13 cellular contexts compared by ENCODE assay signal in the genomic region with DNA sequence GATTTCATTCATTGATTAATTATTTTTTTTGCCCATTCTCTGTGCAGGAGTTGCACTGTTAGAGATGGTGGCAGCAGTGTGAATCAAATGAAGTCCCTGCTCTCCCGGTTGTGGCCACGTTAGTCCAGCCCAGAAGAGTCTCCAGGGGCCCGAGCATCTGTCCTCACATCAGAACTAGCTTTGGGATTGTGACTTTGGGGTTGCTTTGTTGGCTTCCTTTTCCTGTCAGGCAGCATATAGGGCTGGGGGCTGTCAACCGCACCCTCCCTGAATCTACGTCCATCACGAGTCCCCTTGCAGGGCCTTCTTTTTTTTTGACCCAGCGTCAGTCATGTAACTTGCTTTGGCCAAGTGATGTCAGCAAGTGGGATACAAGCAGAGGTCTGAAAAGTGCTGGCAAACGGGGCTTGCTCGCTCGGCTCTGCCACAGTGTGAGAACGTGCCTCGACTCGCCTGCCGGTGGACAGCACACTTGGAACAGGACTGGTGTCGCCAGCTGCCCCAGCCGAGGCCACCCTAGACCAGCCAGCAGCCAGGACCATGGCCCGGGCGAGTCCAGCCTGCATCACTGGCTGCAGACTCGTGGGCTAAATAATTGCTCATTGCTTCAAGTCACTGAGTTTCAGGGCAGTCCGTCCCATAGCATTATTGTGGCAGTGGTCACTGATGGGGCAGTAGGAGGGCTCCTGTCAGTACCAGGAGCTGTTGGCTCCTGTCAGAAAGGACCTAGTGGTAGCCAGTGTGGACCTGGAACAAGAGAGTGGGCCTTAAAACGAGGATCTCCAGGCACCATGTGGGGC.
DNase-seq lines count a peak whose midpoint lies in the region; ATAC-seq and TF ChIP-seq lines count a peak whose summit lies in the region.
"Had no signal": no experiment of that assay in that cellular context is flagged by ENCODE, and none has a peak within 500 bp of the region (broad histone marks: within the 10 kb centered on the region; RNA-seq: fewer than 3 reads in every experiment).

No MANE protein-coding gene starts in this region.

- H2AFZ ChIP-seq in IMR-90 (replicated peaks; ENCODE audit: low read length, poor library complexity) (no peak overlapping the region), mesenchymal stem cell (ENCODE audit: low read depth, low read length) (no peak overlapping the region)

- no peak for DNase-seq in IMR-90
- DNase-seq in mesenchymal stem cell: no peak
- DNase-seq in upper lobe of right lung: peak; percentile 54
- DNase-seq in MV-4-11 (lab: John Stamatoyannopoulos, UW): no peak
- DNase-seq in stimulated activated CD4-positive, alpha-beta T cell treated with anti-CD3 and anti-CD28 coated beads, Interleukin-1b, Interleukin-23, amount 100 ng/mL, for 48 hours: no peak
- DNase-seq: GOT3, KG1, NCI-H1105, NCI-H187 treated with DMSO at 0.1 percent for 48 hours, NCI-H774, SIG-M5 had no signal

- WGBS in IMR-90 (ENCODE audit: extremely low coverage in 2 of 2, insufficient read length in 1 of 2), 2 experiments: 91% methylated on average over 9 of the region's 21 CpGs; no CpG with 5 or more reads in 1 of the 2 experiments
- WGBS in mesenchymal stem cell: 90% methylated on average over 21 of the region's 21 CpGs

- no peak overlapping the region for H2BK5ac ChIP-seq in IMR-90 (ENCODE audit: low read depth, low read length, poor library complexity, severe bottlenecking)
- H2BK5ac ChIP-seq in mesenchymal stem cell (ENCODE audit: low read depth, low read length, poor library complexity, severe bottlenecking): no peak overlapping the region

- H3K27ac ChIP-seq in IMR-90 (ENCODE audit: insufficient read depth, low read length) (no peak overlapping the region), angular gyrus (ENCODE audit: low read depth, low read length) (peak overlapping the region; percentile 62), mesenchymal stem cell (ENCODE audit: low read length, poor library complexity, severe bottlenecking) (no peak overlapping the region), upper lobe of right lung (no peak overlapping the region)

- H2AK9ac ChIP-seq in IMR-90 (replicated peaks; ENCODE audit: low read depth, low read length, poor library complexity): no peak overlapping the region

- peak overlapping the region in 1 of 2 experiments; percentile 8 for H2BK12ac ChIP-seq in mesenchymal stem cell (ENCODE audit: low read length in 2 of 2)

- H3K79me1 ChIP-seq in IMR-90 (ENCODE audit: low read depth in 1 of 2, low read length in 2 of 2) (no peaks in the 10 kb centered on the region), mesenchymal stem cell (replicated peaks; ENCODE audit: low read length, poor library complexity, severe bottlenecking) (no peaks in the 10 kb centered on the region)

- BruUV-seq in IMR-90 (replicated peaks; lab: Mats Ljungman, UMichigan): no TSS peak

- no peaks in the 10 kb centered on the region for H3K9me3 ChIP-seq in IMR-90 (ENCODE audit: control insufficient read depth, insufficient read depth, low read length)
- H3K9me3 ChIP-seq in mesenchymal stem cell (ENCODE audit: control insufficient read depth, low read length): no peaks in the 10 kb centered on the region
- H3K9me3 ChIP-seq in upper lobe of right lung: no peaks in the 10 kb centered on the region

- H4K8ac ChIP-seq in IMR-90 (ENCODE audit: low read depth in 2 of 2, low read length in 2 of 2) (no peak overlapping the region), mesenchymal stem cell (ENCODE audit: low read length) (peak overlapping the region; percentile 19)

- no peak for TF ChIP-seq RAD21 in IMR-90 (IDR thresholded peaks at IDR 0.05; ENCODE audit: low read length)

- H3K23ac ChIP-seq in IMR-90 (ENCODE audit: low read depth, low read length) (no peak overlapping the region), mesenchymal stem cell (ENCODE audit: low read length in 2 of 2) (no peak overlapping the region)

- no peak overlapping the region for H4K5ac ChIP-seq in IMR-90 (ENCODE audit: low read depth, low read length)

- no peaks in the 10 kb centered on the region for H3K27me3 ChIP-seq in IMR-90 (ENCODE audit: control insufficient read depth, insufficient read depth, low read length)
- no peaks in the 10 kb centered on the region for H3K27me3 ChIP-seq in mesenchymal stem cell (ENCODE audit: control insufficient read depth in 1 of 2, insufficient read depth in 1 of 2, low read length in 2 of 2)
- no peaks in the 10 kb centered on the region for H3K27me3 ChIP-seq in upper lobe of right lung

- no peak for TF ChIP-seq CTCF in IMR-90 (conservative IDR thresholded peaks at IDR 0.05; ENCODE audit: low read depth, low read length)
- no peak for TF ChIP-seq CTCF in upper lobe of right lung (IDR thresholded peaks at IDR 0.05)

- no peaks in the 10 kb centered on the region for H4K20me1 ChIP-seq in IMR-90 (ENCODE audit: insufficient read depth, low read length)

- 0 out of 2 replicates have a peak, but pooled peaks cover 3% of the 10 kb centered on the region for H3K9me1 ChIP-seq in IMR-90 (ENCODE audit: insufficient read depth, low read length)

- intact Hi-C loops in IMR-90 (cut with micrococcal nuclease) (no loop called here), upper lobe of right lung (cut with DNase I) (no loop called here)

- CTCF ChIA-PET in IMR-90 (lab: Yijun Ruan, JAX): no interaction called here

- H3K9ac ChIP-seq in IMR-90 (ENCODE audit: low read depth, low read length) (no peak overlapping the region), mesenchymal stem cell (ENCODE audit: low read length) (no peak overlapping the region)

- in situ Hi-C loops in IMR-90 (cut with MboI; ENCODE audit: low sequenced_read_pairs): no loop called here

- TF ChIP-seq POLR2A in IMR-90 (IDR thresholded peaks at IDR 0.05; ENCODE audit: low read depth, low read length): no peak

- no peak overlapping the region for H2BK15ac ChIP-seq in IMR-90 (ENCODE audit: low read depth, low read length)
- H2BK15ac ChIP-seq in mesenchymal stem cell (ENCODE audit: low read depth, poor library complexity, severe bottlenecking): no peak overlapping the region

- no peak overlapping the region for H3K4me3 ChIP-seq in IMR-90 (ENCODE audit: insufficient read depth, low read depth, low read length)
- H3K4me3 ChIP-seq in mesenchymal stem cell (ENCODE audit: insufficient read depth in 1 of 2, low read depth in 1 of 2, low read length in 2 of 2): no peak overlapping the region
- H3K4me3 ChIP-seq in upper lobe of right lung: no peak overlapping the region

- no peaks in the 10 kb centered on the region; the same call in 1 of the 2 replicates for H3K4me1 ChIP-seq in IMR-90 (ENCODE audit: control insufficient read depth, insufficient read depth, low read length)
- peaks cover 5% of the 10 kb centered on the region for H3K4me1 ChIP-seq in mesenchymal stem cell (ENCODE audit: control insufficient read depth, insufficient read depth, low read depth, low read length)
- peaks cover 5% of the 10 kb centered on the region for H3K4me1 ChIP-seq in upper lobe of right lung

- H3K14ac ChIP-seq in IMR-90 (replicated peaks; ENCODE audit: low read depth, low read length) (no peak overlapping the region), mesenchymal stem cell (ENCODE audit: low read length in 2 of 2) (peak overlapping the region in 1 of 2 experiments; percentile 76)

- dilution Hi-C loops in IMR-90 (cut with HindIII; ENCODE audit: low sequenced_read_pairs, unreplicated experiment): no loop called here

- H3K4me2 ChIP-seq in IMR-90 (ENCODE audit: low read depth, low read length) (no peak overlapping the region), mesenchymal stem cell (ENCODE audit: low read length, poor library complexity, severe bottlenecking) (no peak overlapping the region)

- peak overlapping the region; percentile 16; the same call in 1 of the 2 replicates for H2AK5ac ChIP-seq in IMR-90 (ENCODE audit: low read depth, low read length)
- H2AK5ac ChIP-seq in mesenchymal stem cell (ENCODE audit: low read length, severe bottlenecking): no peak overlapping the region

- no peak overlapping the region for H2BK20ac ChIP-seq in IMR-90 (ENCODE audit: low read depth, low read length)

- no peak overlapping the region for H3K18ac ChIP-seq in IMR-90 (ENCODE audit: low read depth, low read length)
- H3K18ac ChIP-seq in mesenchymal stem cell (ENCODE audit: low read depth in 1 of 2, low read length in 2 of 2): peak overlapping the region in 1 of 2 experiments; percentile 38

- H3K36me3 ChIP-seq in IMR-90 (ENCODE audit: control insufficient read depth, insufficient read depth, low read length): no peaks in the 10 kb centered on the region
- no peaks in the 10 kb centered on the region for H3K36me3 ChIP-seq in mesenchymal stem cell (ENCODE audit: control insufficient read depth in 1 of 2, insufficient read depth in 2 of 2, low read depth in 1 of 2, low read length in 2 of 2)
- H3K36me3 ChIP-seq in upper lobe of right lung: no peaks in the 10 kb centered on the region

- ATAC-seq in IMR-90 (ENCODE audit: low read depth): no peak
- no peak for ATAC-seq in upper lobe of right lung
- ATAC-seq in HG03378 (IDR thresholded peaks at IDR 0.05; ENCODE audit: unreplicated experiment): no peak

- no peak overlapping the region for H3K56ac ChIP-seq in IMR-90 (ENCODE audit: extremely low read depth, insufficient read depth, low read length)

- H2BK120ac ChIP-seq in IMR-90 (ENCODE audit: low read depth, low read length) (no peak overlapping the region; the same call in 1 of the 2 replicates), mesenchymal stem cell (ENCODE audit: low read depth, low read length) (no peak overlapping the region)

- no peak overlapping the region for H3K4ac ChIP-seq in IMR-90 (ENCODE audit: low read depth, low read length)
- no peak overlapping the region for H3K4ac ChIP-seq in mesenchymal stem cell (ENCODE audit: low read depth in 1 of 2, low read length in 2 of 2)

- POLR2A ChIA-PET in IMR-90 (lab: Charles Lee; ENCODE audit: unreplicated experiment): interaction anchor here (0.6 kb wide), 1 partner anchor 41 kb away, joined by 3 read pairs; no protein-coding TSS in a partner anchor

- H4K91ac ChIP-seq in IMR-90 (ENCODE audit: insufficient read depth, low read depth, low read length) (no peak overlapping the region), mesenchymal stem cell (ENCODE audit: low read length) (peak overlapping the region; percentile 37)

TF ChIP-seq in IMR-90, 13 proteins besides CTCF, POLR2A, EP300 and RAD21:
- TF ChIP-seq MAZ (IDR thresholded peaks at IDR 0.05; ENCODE audit: borderline replicate concordance, low read depth, low read length) (no peak), FOS (IDR thresholded peaks at IDR 0.05; ENCODE audit: low read depth, low read length) (no peak), RCOR1 (IDR thresholded peaks at IDR 0.05; ENCODE audit: insufficient replicate concordance, low read length) (no peak), NFE2L2 (IDR thresholded peaks at IDR 0.05; ENCODE audit: low read depth, low read length) (no peak), MXI1 (IDR thresholded peaks at IDR 0.05; ENCODE audit: borderline replicate concordance, low read depth, low read length) (no peak), CHD1 (IDR thresholded peaks at IDR 0.05; ENCODE audit: low read depth, low read length) (no peak), RFX5 (IDR thresholded peaks at IDR 0.05; ENCODE audit: low read depth, low read length) (no peak)
